ENCODE assay signal across 4 cellular contexts in the genomic region with DNA sequence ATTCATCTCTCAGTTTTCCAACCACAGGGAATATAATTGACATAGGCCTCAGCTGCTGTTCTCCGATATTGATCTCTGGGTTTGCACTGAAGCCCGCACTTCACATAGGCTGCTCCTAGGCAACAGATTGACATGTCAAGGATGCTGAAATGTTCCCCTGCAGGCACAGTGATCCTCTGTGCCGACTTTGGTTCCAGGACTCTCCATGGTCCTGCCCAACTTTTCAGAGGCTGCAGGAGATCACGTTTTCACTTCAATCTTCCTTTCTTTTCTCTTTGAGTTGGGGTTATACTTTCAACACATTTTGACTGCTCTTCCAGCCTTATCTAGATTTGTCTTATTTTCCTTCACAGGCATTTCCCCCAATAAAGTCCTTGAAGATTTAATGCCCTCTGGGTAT.
"Had no signal": no experiment of that assay in that cellular context is flagged by ENCODE, and none has a peak within 500 bp of the region (broad histone marks: within the 10 kb centered on the region; RNA-seq: fewer than 3 reads in every experiment).

No MANE protein-coding gene starts in this region.

- H3K4me3 Mint-ChIP-seq: H9 had no signal

- DNase-seq: H9, HCEC 1CT, IMR-90, KBM-7 had no signal
